Comparison of ENCODE assay signal across 1 cellular context in genomic region chr1:43315481-43315880, GRCh38.
TF ChIP-seq lines count a peak whose summit lies in the region.

No MANE protein-coding gene starts in this region.

TF ChIP-seq in HepG2, 621 proteins besides CTCF, POLR2A, EP300 and RAD21:
- TF ChIP-seq IKZF5 (CRISPR knock-in tag; IDR thresholded peaks at IDR 0.05), result no peak
- TF ChIP-seq ZNF75D (CRISPR knock-in tag; IDR thresholded peaks at IDR 0.05; ENCODE audit: borderline replicate concordance), result no peak
- no peak for TF ChIP-seq NR2C2 (CRISPR knock-in tag; IDR thresholded peaks at IDR 0.05; ENCODE audit: borderline replicate concordance)
- peak; percentile 29; the same call in 1 of the 2 replicates for TF ChIP-seq ZNF281 (CRISPR knock-in tag; IDR thresholded peaks at IDR 0.05; ENCODE audit: borderline replicate concordance)
